In the genomic region with DNA sequence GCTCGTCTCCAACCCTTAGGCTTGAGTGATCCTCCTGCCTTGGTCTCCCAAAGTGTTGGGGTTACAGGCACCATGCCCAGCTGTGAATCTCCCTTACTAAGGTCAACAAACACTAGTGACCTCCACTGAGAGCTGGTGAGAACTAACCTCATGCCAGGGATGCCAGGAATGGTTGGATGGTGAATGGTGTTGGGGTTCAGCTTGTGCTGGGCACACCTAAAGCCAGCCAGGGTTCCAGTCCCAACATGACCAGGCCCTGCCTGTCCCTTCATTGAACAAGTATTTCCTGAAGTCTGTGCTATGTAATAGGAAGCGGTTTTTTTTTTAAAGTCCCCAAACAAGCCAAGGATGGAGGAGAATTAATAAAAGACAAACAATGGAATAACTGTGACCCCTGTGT, we compare ENCODE assay signal across 17 cellular contexts. TPM values are rescaled to one million over a fixed set of nuclear protein-coding genes. Genes with fewer than 3 reads are reported as not detected.
A peak's percentile ranks its signal among the peaks of the same experiment; 100 is the strongest.
DNase-seq lines count a peak whose midpoint lies in the region; ATAC-seq and TF ChIP-seq lines count a peak whose summit lies in the region.
"Had no signal": no experiment of that assay in that cellular context is flagged by ENCODE, and none has a peak within 500 bp of the region (broad histone marks: within the 10 kb centered on the region; RNA-seq: fewer than 3 reads in every experiment).

No MANE protein-coding gene starts in this region.

- H3K9me3 ChIP-seq in CD4-positive, alpha-beta memory T cell (ENCODE audit: control insufficient read depth in 1 of 2, low read length in 2 of 2), result no peaks in the 10 kb centered on the region
- H3K9me3 ChIP-seq in duodenal mucosa (ENCODE audit: control insufficient read depth in 1 of 2, low read length in 2 of 2), result no peaks in the 10 kb centered on the region
- H3K9me3 ChIP-seq in naive thymus-derived CD4-positive, alpha-beta T cell (ENCODE audit: control insufficient read depth in 2 of 3, low read length in 3 of 3), result no peaks in the 10 kb centered on the region
- H3K9me3 ChIP-seq: spleen had no signal

- H3K4me3 ChIP-seq in CD4-positive, alpha-beta memory T cell (ENCODE audit: low read length in 2 of 2), result no peak overlapping the region
- H3K4me3 ChIP-seq in duodenal mucosa (ENCODE audit: low read depth in 1 of 2, low read length in 2 of 2), result no peak overlapping the region
- H3K4me3 ChIP-seq in naive thymus-derived CD4-positive, alpha-beta T cell (ENCODE audit: low read length), result no peak overlapping the region
- H3K4me3 ChIP-seq: spleen had no signal

- no peak overlapping the region for H3K4me3 Mint-ChIP-seq in CD4-positive, alpha-beta memory T cell
- peak overlapping the region in 1 of 10 donors; percentile 30 for H3K4me3 Mint-ChIP-seq in naive thymus-derived CD4-positive, alpha-beta T cell
- no peak overlapping the region for H3K4me3 Mint-ChIP-seq in activated CD8-positive, alpha-beta T cell treated with anti-CD3 and anti-CD28 coated beads for 36 hours
- H3K4me3 Mint-ChIP-seq: stimulated activated naive CD8-positive, alpha-beta T cell treated with anti-CD3 and anti-CD28 coated beads, Interleukin-15, Interleukin-2, amounts not matched to agents 100 ng/mL and 50 ng/mL, for 24 hours had no signal

- peak overlapping the region in 6 of 7 donors; percentile 73 to 97 (median 88) for H3K27ac Mint-ChIP-seq in CD4-positive, alpha-beta memory T cell
- peak overlapping the region in 7 of 9 donors; percentile 29 to 96 (median 77) for H3K27ac Mint-ChIP-seq in naive thymus-derived CD4-positive, alpha-beta T cell
- no peak overlapping the region for H3K27ac Mint-ChIP-seq in activated CD8-positive, alpha-beta T cell treated with anti-CD3 and anti-CD28 coated beads for 36 hours

- no peaks in the 10 kb centered on the region for H3K36me3 Mint-ChIP-seq in CD4-positive, alpha-beta memory T cell
- H3K36me3 Mint-ChIP-seq in naive thymus-derived CD4-positive, alpha-beta T cell, result no peaks in the 10 kb centered on the region
- H3K36me3 Mint-ChIP-seq in activated CD8-positive, alpha-beta T cell treated with anti-CD3 and anti-CD28 coated beads for 36 hours (ENCODE audit: low read depth), result no peaks in the 10 kb centered on the region

- POLR2A ChIA-PET in CD4-positive, alpha-beta memory T cell (lab: Charles Lee; ENCODE audit: partially characterized antibody), result interaction anchor here (1.0 to 33.8 kb wide), 3 partner anchors 18 to 60 kb away, joined by 3 to 688 read pairs (median 8); partner anchors contain the start of gene TOB1
- POLR2A ChIA-PET in naive thymus-derived CD4-positive, alpha-beta T cell (lab: Charles Lee), result interaction anchor here (0.9 to 34.4 kb wide), 5 partner anchors 9 to 63 kb away, joined by 3 to 828 read pairs (median 47); partner anchors contain the start of gene TOB1
- POLR2A ChIA-PET in activated CD8-positive, alpha-beta T cell treated with anti-CD3 and anti-CD28 coated beads for 36 hours (lab: Charles Lee), result interaction anchor here (1.4 kb wide), 1 partner anchor 56 kb away, joined by 5 read pairs; the partner anchor contains the start of gene TOB1

- no peaks in the 10 kb centered on the region for H3K9me3 Mint-ChIP-seq in CD4-positive, alpha-beta memory T cell
- H3K9me3 Mint-ChIP-seq in naive thymus-derived CD4-positive, alpha-beta T cell, result peaks cover 0 to 2% (median 0%) of the 10 kb centered on the region in 11 donors
- no peaks in the 10 kb centered on the region for H3K9me3 Mint-ChIP-seq in activated CD8-positive, alpha-beta T cell treated with anti-CD3 and anti-CD28 coated beads for 36 hours
- H3K9me3 Mint-ChIP-seq: stimulated activated naive CD8-positive, alpha-beta T cell treated with anti-CD3 and anti-CD28 coated beads, Interleukin-15, Interleukin-2, amounts not matched to agents 100 ng/mL and 50 ng/mL, for 24 hours had no signal

- CTCF ChIA-PET in CD4-positive, alpha-beta memory T cell (lab: Charles Lee; ENCODE audit: partially characterized antibody), result interaction anchor here (1.3 kb wide), 1 partner anchor 34 kb away, joined by 3 read pairs; no protein-coding TSS in a partner anchor
- CTCF ChIA-PET in naive thymus-derived CD4-positive, alpha-beta T cell (lab: Charles Lee), result interaction anchor here (0.6 to 1.3 kb wide), 3 partner anchors 9 to 59 kb away, joined by 3 read pairs; no protein-coding TSS in a partner anchor
- CTCF ChIA-PET in activated CD8-positive, alpha-beta T cell treated with anti-CD3 and anti-CD28 coated beads for 36 hours (lab: Charles Lee), result no interaction called here

- H3K9ac ChIP-seq in duodenal mucosa (ENCODE audit: low read depth in 1 of 2, low read length in 2 of 2), result peak overlapping the region; percentile 26 to 34
- H3K9ac ChIP-seq: parathyroid adenoma had no signal

- no peak overlapping the region for H3K27ac ChIP-seq in CD4-positive, alpha-beta memory T cell (ENCODE audit: low read depth, low read length)
- H3K27ac ChIP-seq in duodenal mucosa (ENCODE audit: low read depth, low read length), result peak overlapping the region; percentile 76
- H3K27ac ChIP-seq in naive thymus-derived CD4-positive, alpha-beta T cell (ENCODE audit: low read depth, low read length), result no peak overlapping the region
- H3K27ac ChIP-seq: parathyroid adenoma had no signal

- H3K27me3 ChIP-seq in CD4-positive, alpha-beta memory T cell (ENCODE audit: insufficient read depth, low read length), result no peaks in the 10 kb centered on the region
- H3K27me3 ChIP-seq in duodenal mucosa (ENCODE audit: control insufficient read depth in 1 of 2, insufficient read depth in 2 of 2, low read length in 2 of 2), result no peaks in the 10 kb centered on the region
- H3K27me3 ChIP-seq in naive thymus-derived CD4-positive, alpha-beta T cell (ENCODE audit: control insufficient read depth in 2 of 2, insufficient read depth in 2 of 2, low read length in 2 of 2), result no peaks in the 10 kb centered on the region

- peaks cover 46% of the 10 kb centered on the region for H3K4me1 ChIP-seq in CD4-positive, alpha-beta memory T cell (ENCODE audit: insufficient read depth, low read length)
- H3K4me1 ChIP-seq in duodenal mucosa (ENCODE audit: control insufficient read depth in 1 of 2, insufficient read depth in 2 of 2, low read length in 2 of 2), result peaks cover 63 to 76% of the 10 kb centered on the region in 2 donors
- H3K4me1 ChIP-seq in naive thymus-derived CD4-positive, alpha-beta T cell (ENCODE audit: control insufficient read depth in 2 of 2, insufficient read depth in 2 of 2, low read length in 2 of 2), result peaks cover 28 to 37% of the 10 kb centered on the region in 2 donors

- no peak for TF ChIP-seq CTCF in activated CD8-positive, alpha-beta T cell treated with anti-CD3 and anti-CD28 coated beads for 36 hours (IDR thresholded peaks at IDR 0.05)

- no peak for DNase-seq in CD4-positive, alpha-beta memory T cell
- DNase-seq in LoVo (ENCODE audit: low spot score) (peak; percentile 28), NCI-H2081 treated with DMSO at 0.1 percent for 48 hours (lab: John Stamatoyannopoulos, UW) (no peak), mesenteric fat pad (ENCODE audit: low spot score) (no peak), activated gamma-delta T cell treated with Interleukin-2 at 50 U/mL for 16 hours (no peak)
- no peak for DNase-seq in naive thymus-derived CD4-positive, alpha-beta T cell
- no peak for DNase-seq in activated CD8-positive, alpha-beta T cell treated with anti-CD3 and anti-CD28 coated beads for 36 hours
- DNase-seq: activated CD4-positive, CD25-positive, alpha-beta regulatory T cell; activated CD8-positive, alpha-beta memory T cell treated with anti-CD3 and anti-CD28 coated beads, Interleukin-2, amount 50 U/mL, for 48 hours; activated naive CD4-positive, alpha-beta T cell treated with anti-CD3 and anti-CD28 coated beads, Interleukin-2, amount 50 U/mL, for 16 hours; DMS53; NCI-H1930; NCI-H69; spleen had no signal

- intact Hi-C loops in CD4-positive, alpha-beta memory T cell (cut with micrococcal nuclease), result no loop called here
- intact Hi-C loops in naive thymus-derived CD4-positive, alpha-beta T cell (cut with micrococcal nuclease), result no loop called here
- intact Hi-C loops in activated CD8-positive, alpha-beta T cell treated with anti-CD3 and anti-CD28 coated beads for 36 hours (cut with micrococcal nuclease), result no loop called here

- H3K27me3 Mint-ChIP-seq in CD4-positive, alpha-beta memory T cell, result no peaks in the 10 kb centered on the region
- peaks cover 0 to 9% (median 0%) of the 10 kb centered on the region in 5 donors for H3K27me3 Mint-ChIP-seq in naive thymus-derived CD4-positive, alpha-beta T cell
- H3K27me3 Mint-ChIP-seq in activated CD8-positive, alpha-beta T cell treated with anti-CD3 and anti-CD28 coated beads for 36 hours, result no peaks in the 10 kb centered on the region
- H3K27me3 Mint-ChIP-seq: stimulated activated naive CD8-positive, alpha-beta T cell treated with anti-CD3 and anti-CD28 coated beads, Interleukin-15, Interleukin-2, amounts not matched to agents 100 ng/mL and 50 ng/mL, for 24 hours had no signal

- H3K4me1 Mint-ChIP-seq in CD4-positive, alpha-beta memory T cell, result peaks cover 20 to 62% (median 38%) of the 10 kb centered on the region in 4 donors
- peaks cover 26 to 50% (median 36%) of the 10 kb centered on the region in 7 donors for H3K4me1 Mint-ChIP-seq in naive thymus-derived CD4-positive, alpha-beta T cell
- peaks cover 35% of the 10 kb centered on the region for H3K4me1 Mint-ChIP-seq in activated CD8-positive, alpha-beta T cell treated with anti-CD3 and anti-CD28 coated beads for 36 hours (ENCODE audit: low read depth)

- H3K36me3 ChIP-seq in CD4-positive, alpha-beta memory T cell (ENCODE audit: insufficient read depth, low read length), result no peaks in the 10 kb centered on the region
- H3K36me3 ChIP-seq in duodenal mucosa (ENCODE audit: control insufficient read depth in 1 of 2, insufficient read depth in 2 of 2, low read length in 2 of 2), result no peaks in the 10 kb centered on the region
- no peaks in the 10 kb centered on the region for H3K36me3 ChIP-seq in naive thymus-derived CD4-positive, alpha-beta T cell (ENCODE audit: control insufficient read depth in 2 of 3, insufficient read depth in 3 of 3, low read length in 3 of 3)
- H3K36me3 ChIP-seq: spleen had no signal

- ATAC-seq in naive thymus-derived CD4-positive, alpha-beta T cell, result no peak
- no peak for ATAC-seq in activated CD8-positive, alpha-beta T cell treated with anti-CD3 and anti-CD28 coated beads for 36 hours

RNA-seq across cellular contexts. Expression of gene TOB1, which starts 56.0 kb away (rescaled TPM):
- 100 to 1,000 TPM in 1 of 2 experiments, 10 to 100 TPM in 1; 93.7 to 104 TPM for total RNA-seq in CD4-positive, alpha-beta memory T cell
- 100 to 1,000 TPM in 1 of 2 donors, 10 to 100 TPM in 1; 74.3 to 102 TPM for polyA plus RNA-seq in CD4-positive, alpha-beta memory T cell
- 100 to 1,000 TPM in 4 of 5 experiments, 10 to 100 TPM in 1; 51.5 to 261 (median 131) TPM for total RNA-seq in naive thymus-derived CD4-positive, alpha-beta T cell
- polyA plus RNA-seq in naive thymus-derived CD4-positive, alpha-beta T cell, result 10 to 100 TPM; 27.9 to 33.7 TPM
- total RNA-seq in mesenteric fat pad, result 70.7 TPM
- 10 to 100 TPM; 34.4 to 40.5 TPM for total RNA-seq in activated CD8-positive, alpha-beta T cell treated with anti-CD3 and anti-CD28 coated beads for 36 hours
